In the genomic region with DNA sequence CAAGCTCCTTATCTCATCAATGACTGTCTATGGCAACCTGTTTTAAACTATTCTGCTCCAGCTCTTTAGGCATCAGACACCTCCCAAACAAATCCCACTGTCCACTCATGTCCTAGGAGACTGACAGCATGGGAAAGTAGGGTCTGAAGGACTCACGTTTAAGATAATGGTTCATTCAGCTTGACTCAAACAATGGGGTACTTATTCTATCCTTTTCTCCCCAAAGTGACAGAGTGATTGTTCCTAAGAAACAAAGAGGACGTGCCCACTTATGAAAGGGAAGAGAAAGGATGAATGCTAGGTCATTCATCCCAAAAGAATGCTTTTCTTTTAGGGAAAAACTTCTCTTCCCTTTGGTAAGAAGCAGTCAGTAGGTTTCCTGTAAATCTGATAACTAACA, we compare ENCODE assay signal across 32 cellular contexts. TPM values are rescaled to one million over a fixed set of nuclear protein-coding genes. Genes with fewer than 3 reads are reported as not detected.
"Had no signal": no experiment of that assay in that cellular context is flagged by ENCODE, and none has a peak within 500 bp of the region (broad histone marks: within the 10 kb centered on the region; RNA-seq: fewer than 3 reads in every experiment).

No MANE protein-coding gene starts in this region.

- H3K9me3 ChIP-seq: colonic mucosa, esophagus squamous epithelium, gastrocnemius medialis, lower lobe of right lung, mucosa of descending colon, psoas muscle, testis, upper lobe of left lung, uterus had no signal

- H3K4me3 Mint-ChIP-seq: central memory CD8-positive, alpha-beta T cell; dendritic cell treated with granulocyte-macrophage colony-stimulating factor and Interleukin-4, amounts not matched to agents 40 ng/mL and 50 ng/mL, for 4 days; memory B cell; mesothelial cell of epicardium; naive B cell; natural killer cell treated with Interleukin-12 subunit alpha and Interleukin-12 subunit beta and Interleukin-15 and Interleukin-18, amount 100 ng/mL, for 72 hours; neural crest cell; stimulated activated memory B cell treated with anti-CD40 and anti-IgM and Interleukin-4, amounts not matched to agents 10 μg/mL and 1 μg/mL and 100 μg/mL, for 72 hours had no signal

- H3K4me1 ChIP-seq: colonic mucosa, esophagus squamous epithelium, gastrocnemius medialis, heart left ventricle, left lung, lower lobe of right lung, psoas muscle, spleen, testis, upper lobe of left lung, uterus had no signal

- H2AFZ ChIP-seq: hepatocyte had no signal

- H3K27me3 Mint-ChIP-seq: dendritic cell treated with granulocyte-macrophage colony-stimulating factor and Interleukin-4, amounts not matched to agents 40 ng/mL and 50 ng/mL, for 4 days had no signal

- DNase-seq: colonic mucosa; effector memory CD4-positive, alpha-beta T cell; esophagus squamous epithelium; gastrocnemius medialis; heart left ventricle; kidney; left lung; lower lobe of right lung; mucosa of descending colon; naive B cell; posterior cingulate gyrus; psoas muscle; right cardiac atrium; spleen; stimulated activated CD4-positive, alpha-beta T cell treated with anti-CD3 and anti-CD28 coated beads, Interleukin-4, amount 100 ng/mL, for 4 hours; stimulated activated naive CD8-positive, alpha-beta T cell treated with anti-CD3 and anti-CD28 coated beads, Interleukin-15, Interleukin-2, amounts not matched to agents 100 U/mL and 50 U/mL, for 24 hours; testis; uterus had no signal

- H3K4me2 ChIP-seq: hepatocyte had no signal

- H3K27me3 ChIP-seq: colonic mucosa, gastrocnemius medialis, hepatocyte, left lung, testis, tibial nerve, upper lobe of left lung, uterus had no signal

- H3K27ac ChIP-seq: colonic mucosa, esophagus squamous epithelium, gastrocnemius medialis, heart left ventricle, hepatocyte, left lung, lower lobe of right lung, psoas muscle, skin epidermis, spleen, testis, tibial nerve, upper lobe of left lung, uterus had no signal

- H3K36me3 ChIP-seq: colonic mucosa, esophagus squamous epithelium, gastrocnemius medialis, heart left ventricle, left lung, lower lobe of right lung, spleen, tibial nerve, upper lobe of left lung, uterus had no signal

- H3K4me3 ChIP-seq: colonic mucosa, esophagus squamous epithelium, gastrocnemius medialis, heart left ventricle, hepatocyte, left lung, lower lobe of right lung, mucosa of descending colon, psoas muscle, skin epidermis, spleen, testis, tibial nerve, upper lobe of left lung, uterus had no signal

- H3K27ac Mint-ChIP-seq: dendritic cell treated with granulocyte-macrophage colony-stimulating factor and Interleukin-4, amounts not matched to agents 40 ng/mL and 50 ng/mL, for 4 days; memory B cell; mesothelial cell of epicardium; naive B cell; natural killer cell treated with Interleukin-12 subunit alpha and Interleukin-12 subunit beta and Interleukin-15 and Interleukin-18, amount 100 ng/mL, for 72 hours; stimulated activated memory B cell treated with anti-CD40 and anti-IgM and Interleukin-4, amounts not matched to agents 10 μg/mL and 1 μg/mL and 100 μg/mL, for 72 hours had no signal

- ATAC-seq: gastrocnemius medialis; heart left ventricle; mucosa of descending colon; psoas muscle; right cardiac atrium; stimulated activated memory B cell treated with anti-CD40 and anti-IgM and Interleukin-4, amounts not matched to agents 10 μg/mL and 1 μg/mL and 100 μg/mL, for 72 hours; stimulated activated naive CD8-positive, alpha-beta T cell treated with anti-CD3 and anti-CD28 coated beads, Interleukin-15, Interleukin-2, amounts not matched to agents 100 U/mL and 50 U/mL, for 24 hours had no signal

- H3K9me3 Mint-ChIP-seq: central memory CD8-positive, alpha-beta T cell; natural killer cell treated with Interleukin-12 subunit alpha and Interleukin-12 subunit beta and Interleukin-15 and Interleukin-18, amount 100 ng/mL, for 72 hours had no signal

- H3K36me3 Mint-ChIP-seq: memory B cell; mesothelial cell of epicardium; naive B cell; natural killer cell treated with Interleukin-12 subunit alpha and Interleukin-12 subunit beta and Interleukin-15 and Interleukin-18, amount 100 ng/mL, for 72 hours; stimulated activated memory B cell treated with anti-CD40 and anti-IgM and Interleukin-4, amounts not matched to agents 10 μg/mL and 1 μg/mL and 100 μg/mL, for 72 hours had no signal

- H3K79me2 ChIP-seq: hepatocyte had no signal

- H3K4me1 Mint-ChIP-seq: central memory CD8-positive, alpha-beta T cell; memory B cell; mesothelial cell of epicardium; naive B cell; neural crest cell; stimulated activated memory B cell treated with anti-CD40 and anti-IgM and Interleukin-4, amounts not matched to agents 10 μg/mL and 1 μg/mL and 100 μg/mL, for 72 hours had no signal

RNA-seq across cellular contexts. Expression of a gene that starts 41.9 kb away (rescaled TPM):
- total RNA-seq: endothelial cell of umbilical vein; gastrocnemius medialis; natural killer cell treated with Interleukin-12 subunit alpha and Interleukin-12 subunit beta and Interleukin-15 and Interleukin-18, amount 100 ng/mL, for 72 hours; osteocyte; renal cortical epithelial cell had no signal
